In the genomic region with DNA sequence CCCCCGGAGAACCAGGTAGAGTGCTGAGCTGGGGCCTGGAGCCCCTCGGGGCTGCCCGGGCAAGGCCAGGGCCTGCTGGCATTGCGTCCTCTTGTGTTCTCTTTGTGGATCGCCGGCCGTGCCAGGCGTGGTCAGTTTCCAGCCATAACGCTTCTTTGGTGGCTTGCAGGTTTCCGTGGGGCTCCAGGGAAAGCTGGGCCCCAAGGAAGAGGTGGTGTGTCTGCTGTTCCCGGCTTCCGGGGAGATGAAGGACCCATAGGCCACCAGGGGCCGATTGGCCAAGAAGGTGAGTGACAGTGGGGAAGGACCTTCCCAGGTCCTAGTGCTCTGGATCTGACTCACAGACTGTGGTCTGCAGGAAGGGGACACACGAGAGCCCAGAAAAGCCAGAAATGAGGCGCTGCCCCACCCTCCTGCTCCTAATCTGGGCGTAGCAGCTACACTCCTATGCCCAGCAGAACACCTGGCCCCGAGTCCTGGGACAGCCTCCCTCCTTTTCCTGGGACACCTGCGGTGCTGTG, we compare ENCODE assay signal across 23 cellular contexts. TPM values are rescaled to one million over a fixed set of nuclear protein-coding genes. Genes with fewer than 3 reads are reported as not detected.
DNase-seq lines count a peak whose midpoint lies in the region; ATAC-seq, FAIRE-seq and TF ChIP-seq lines count a peak whose summit lies in the region.
"Had no signal": no experiment of that assay in that cellular context is flagged by ENCODE, and none has a peak within 500 bp of the region (broad histone marks: within the 10 kb centered on the region; RNA-seq: fewer than 3 reads in every experiment).

No MANE protein-coding gene starts in this region.

- no peak overlapping the region for H2BK12ac ChIP-seq in H9 (ENCODE audit: insufficient read length, low read depth, low read length)

- H3K4me3 ChIP-seq in kidney (ENCODE audit: low read length in 2 of 2), result no peak overlapping the region
- no peak overlapping the region for H3K4me3 ChIP-seq in stomach

- H2AFZ ChIP-seq in H9 (ENCODE audit: low read length), result no peak overlapping the region

- H4K91ac ChIP-seq in H9 (ENCODE audit: insufficient read length, low read depth, low read length), result no peak overlapping the region

- no peaks in the 10 kb centered on the region for H3K4me1 Mint-ChIP-seq in H9
- H3K4me1 Mint-ChIP-seq: activated naive CD8-positive, alpha-beta T cell treated with anti-CD3 and anti-CD28 coated beads, Interleukin-2, amount 50 U/mL, for 24 hours had no signal

- H3K4me1 ChIP-seq in kidney (ENCODE audit: control insufficient read depth in 1 of 2, insufficient read depth in 1 of 2, low read depth in 1 of 2, low read length in 2 of 2) (peaks cover 26 to 27% of the 10 kb centered on the region in 2 donors), stomach (peaks cover 26 to 48% (median 35%) of the 10 kb centered on the region in 4 donors), H9 (ENCODE audit: insufficient read depth, low read length) (no peaks in the 10 kb centered on the region)

- peak; percentile 56 for DNase-seq in kidney
- DNase-seq in stomach, result no peak
- no peak for DNase-seq in NCI-H2029 treated with DMSO at 0.1 percent for 48 hours (lab: John Stamatoyannopoulos, UW)
- no peak for DNase-seq in H9
- DNase-seq in NCI-H2171 treated with DMSO at 0.1 percent for 48 hours (lab: John Stamatoyannopoulos, UW), result no peak
- DNase-seq: activated CD4-positive, alpha-beta T cell treated with anti-CD3 and anti-CD28 coated beads for 48 hours; activated CD8-positive, alpha-beta memory T cell treated with anti-CD3 and anti-CD28 coated beads, Interleukin-2, amount 50 U/mL, for 4 hours; activated effector memory CD4-positive, alpha-beta T cell treated with Interleukin-2 at 50 U/mL for 16 hours; activated naive CD8-positive, alpha-beta T cell treated with anti-CD3 and anti-CD28 coated beads, Interleukin-2, amount 50 U/mL, for 24 hours; effector CD4-positive, alpha-beta T cell; NCI-H1694 treated with DMSO at 0.1 percent for 48 hours; NCI-H226; nucleus accumbens; stimulated activated CD4-positive, alpha-beta T cell treated with anti-CD3 and anti-CD28 coated beads, Interleukin-2, amount 100 ng/mL, for 24 hours; stimulated activated naive CD4-positive, alpha-beta T cell treated with Interleukin-2 at 50 U/mL for 16 hours had no signal

- H4K5ac ChIP-seq in H9 (ENCODE audit: insufficient read length, low read depth, low read length), result no peak overlapping the region

- H3K27ac Mint-ChIP-seq in H9, result peak overlapping the region in 1 of 3 experiments; percentile 85; a peak in 1 of 7 replicates
- H3K27ac Mint-ChIP-seq: activated naive CD8-positive, alpha-beta T cell treated with anti-CD3 and anti-CD28 coated beads, Interleukin-2, amount 50 U/mL, for 24 hours had no signal

- H3T11ph ChIP-seq in H9 (ENCODE audit: low read length), result no peak overlapping the region

- H2BK20ac ChIP-seq in H9 (ENCODE audit: low read depth, low read length, poor library complexity, severe bottlenecking), result no peak overlapping the region

- WGBS in stomach, 5 donors, result 76 to 82% (median 78%) methylated on average over 15 to 18 of the region's 18 CpGs
- WGBS in H9 (ENCODE audit: extremely low coverage, insufficient read length, low lambda C conversion rate), result no CpG with 5 or more reads among the region's 18 CpGs

- H3K56ac ChIP-seq in H9 (ENCODE audit: insufficient read length, low read depth, low read length), result no peak overlapping the region

- no peak for TF ChIP-seq POLR2A in stomach (IDR thresholded peaks at IDR 0.05)

- ATAC-seq in HG02798 (IDR thresholded peaks at IDR 0.05; ENCODE audit: poor library complexity, unreplicated experiment) (peak; percentile 38), GM19328 (IDR thresholded peaks at IDR 0.05; ENCODE audit: unreplicated experiment) (no peak)
- ATAC-seq: activated naive CD8-positive, alpha-beta T cell treated with anti-CD3 and anti-CD28 coated beads, Interleukin-2, amount 50 U/mL, for 24 hours; sciatic nerve had no signal

- no peak overlapping the region for H2BK15ac ChIP-seq in H9 (ENCODE audit: low read depth, low read length)

- intact Hi-C loops in kidney (cut with DNase I) (no loop called here), stomach (cut with DNase I; ENCODE audit: low total_unique reads) (no loop called here)

- H3K4ac ChIP-seq in H9 (ENCODE audit: low read depth, low read length), result no peak overlapping the region

- H3K79me1 ChIP-seq in H9 (ENCODE audit: insufficient read depth, low read depth, low read length, poor library complexity, severe bottlenecking), result no peaks in the 10 kb centered on the region

- no peaks in the 10 kb centered on the region for H4K20me1 ChIP-seq in H9 (ENCODE audit: control insufficient read depth, insufficient read depth, insufficient read length)

- no peak overlapping the region for H3K14ac ChIP-seq in H9 (ENCODE audit: insufficient read depth, low read length)

- no peak for TF ChIP-seq CTCF in VCaP (conservative IDR thresholded peaks at IDR 0.05)
- no peak for TF ChIP-seq CTCF in kidney (IDR thresholded peaks at IDR 0.05; ENCODE audit: borderline replicate concordance, extremely low read depth, insufficient read depth)
- no peak for TF ChIP-seq CTCF in stomach (IDR thresholded peaks at IDR 0.05)
- no peak for TF ChIP-seq CTCF in H9 (conservative IDR thresholded peaks at IDR 0.05)

- H3K36me3 Mint-ChIP-seq in H9 (ENCODE audit: insufficient read depth in 1 of 3, low read depth in 3 of 3), result peaks cover 39 to 74% (median 64%) of the 10 kb centered on the region in 3 experiments

- H3K4me2 ChIP-seq in H9 (ENCODE audit: insufficient read depth, insufficient read length, low read length), result no peak overlapping the region

- H3K9me3 ChIP-seq in kidney (ENCODE audit: control insufficient read depth in 1 of 2, low read length in 2 of 2) (no peaks in the 10 kb centered on the region), stomach (peaks cover 0 to 5% (median 0%) of the 10 kb centered on the region in 4 donors), H9 (ENCODE audit: control insufficient read depth, low read depth, low read length) (no peaks in the 10 kb centered on the region)

- H3K23me2 ChIP-seq in H9 (ENCODE audit: insufficient read length, low read depth, low read length, poor library complexity, severe bottlenecking), result no peaks in the 10 kb centered on the region

- no peak overlapping the region for H2BK5ac ChIP-seq in H9 (ENCODE audit: insufficient read length, low read length)

- no peak overlapping the region for H2AK5ac ChIP-seq in H9 (ENCODE audit: insufficient read length, low read length)

- no peak overlapping the region for H3K23ac ChIP-seq in H9 (ENCODE audit: insufficient read length, low read depth, low read length)

- H4K8ac ChIP-seq in H9 (replicated peaks; ENCODE audit: insufficient read length, low read depth, low read length), result no peak overlapping the region

- no peak overlapping the region for H3K18ac ChIP-seq in H9 (ENCODE audit: insufficient read length, low read depth, low read length)

- H3K27me3 Mint-ChIP-seq in H9 (ENCODE audit: low read depth), result no peaks in the 10 kb centered on the region
- H3K27me3 Mint-ChIP-seq: activated naive CD8-positive, alpha-beta T cell treated with anti-CD3 and anti-CD28 coated beads, Interleukin-2, amount 50 U/mL, for 24 hours had no signal

- H3K9ac ChIP-seq in kidney (ENCODE audit: low read length in 2 of 2) (no peak overlapping the region), H9 (ENCODE audit: extremely low read depth, insufficient read length, low read length) (no peak overlapping the region)

- H3K36me3 ChIP-seq in kidney (ENCODE audit: control insufficient read depth in 1 of 2, insufficient read depth in 2 of 2, low read length in 2 of 2) (peaks cover 29 to 34% of the 10 kb centered on the region in 2 donors), stomach (peaks cover 44 to 97% (median 91%) of the 10 kb centered on the region in 4 donors)

- no peak overlapping the region for H3K4me3 Mint-ChIP-seq in H9
- H3K4me3 Mint-ChIP-seq: activated naive CD8-positive, alpha-beta T cell treated with anti-CD3 and anti-CD28 coated beads, Interleukin-2, amount 50 U/mL, for 24 hours had no signal

- H2BK120ac ChIP-seq in H9 (ENCODE audit: low read depth, low read length, poor library complexity, severe bottlenecking), result no peak overlapping the region

- no peaks in the 10 kb centered on the region for H3K9me3 Mint-ChIP-seq in H9
- H3K9me3 Mint-ChIP-seq: activated naive CD8-positive, alpha-beta T cell treated with anti-CD3 and anti-CD28 coated beads, Interleukin-2, amount 50 U/mL, for 24 hours had no signal

- H3K79me2 ChIP-seq in H9 (ENCODE audit: insufficient read depth, low read length), result no peaks in the 10 kb centered on the region

- H3K27me3 ChIP-seq in stomach, result no peaks in the 10 kb centered on the region
- H3K27me3 ChIP-seq in H9 (ENCODE audit: insufficient read depth, low read length), result no peaks in the 10 kb centered on the region

- H3K27ac ChIP-seq in VCaP (peak overlapping the region; percentile 1; the same call in 1 of the 2 replicates), kidney (ENCODE audit: low read depth in 2 of 2, low read length in 2 of 2) (no peak overlapping the region), stomach (peak overlapping the region in 3 of 5 donors; percentile 38 to 50 (median 48)), H9 (ENCODE audit: insufficient read length, low read depth, low read length) (no peak overlapping the region)

- no peak for TF ChIP-seq EP300 in stomach (IDR thresholded peaks at IDR 0.05)

- no peak for FAIRE-seq in kidney (lab: Jason Lieb, UNC)
- FAIRE-seq: bronchial epithelial cell, D721Med, G401.6, GM12891 had no signal

RNA-seq across cellular contexts. Expression of gene RAB20, which starts 57.5 kb away (rescaled TPM):
- total RNA-seq in kidney (33.6 TPM), stomach (10 to 100 TPM; 11.7 to 44.6 (median 20.0) TPM), H9 (2021) (11.4 and 12.3 TPM in 2 replicates)
- polyA plus RNA-seq in kidney (ENCODE audit: insufficient read depth, low read depth, low replicate concordance) (47.7 TPM), stomach (10 to 100 TPM; 25.5 to 41.8 (median 36.0) TPM)

Comparison
In these comparisons a context has a peak if more than half of its experiments do, and no peak if none do; other contexts are left out.
1. H3K27ac ChIP-seq: peak in VCaP (single experiment) and stomach (3 of 5); none in kidney (0 of 2) and H9 (single experiment).